In genomic region chr12:107570721-107571120, GRCh38 we compare ENCODE assay signal across 22 cellular contexts.
DNase-seq lines count a peak whose midpoint lies in the region; ATAC-seq, FAIRE-seq and TF ChIP-seq lines count a peak whose summit lies in the region.
"Had no signal": no experiment of that assay in that cellular context is flagged by ENCODE, and none has a peak within 500 bp of the region (broad histone marks: within the 10 kb centered on the region; RNA-seq: fewer than 3 reads in every experiment).

No MANE protein-coding gene starts in this region.

- no peak overlapping the region for H3K27ac ChIP-seq in astrocyte (ENCODE audit: low read depth, low read length)
- H3K27ac ChIP-seq: cardiac muscle cell, vagina had no signal

- no peak overlapping the region for H2AFZ ChIP-seq in astrocyte (ENCODE audit: low read depth, low read length)

- no peak overlapping the region for H3K27ac Mint-ChIP-seq in astrocyte (ENCODE audit: unreplicated experiment)
- H3K27ac Mint-ChIP-seq: activated naive CD4-positive, alpha-beta T cell treated with anti-CD3 and anti-CD28 coated beads, Interleukin-2, amount 50 U/mL, for 24 hours; CD8-positive, alpha-beta T cell had no signal

- FAIRE-seq in astrocyte (lab: Jason Lieb, UNC): no peak
- FAIRE-seq in RCC 7860 (lab: Jason Lieb, UNC): no peak

- no peaks in the 10 kb centered on the region for H3K36me3 ChIP-seq in astrocyte (ENCODE audit: insufficient read depth, low read length)
- H3K36me3 ChIP-seq: cardiac muscle cell, vagina had no signal

- no peaks in the 10 kb centered on the region for H3K79me2 ChIP-seq in astrocyte (ENCODE audit: insufficient read depth, low read length)

- H4K20me1 ChIP-seq in astrocyte (ENCODE audit: insufficient read depth, low read length): no peaks in the 10 kb centered on the region

- peaks cover 2% of the 10 kb centered on the region for H3K36me3 Mint-ChIP-seq in astrocyte (ENCODE audit: low read depth, unreplicated experiment)

- H3K9me3 ChIP-seq in astrocyte (ENCODE audit: insufficient read depth, low read depth, low read length): no peaks in the 10 kb centered on the region
- H3K9me3 ChIP-seq: vagina had no signal

- no peak overlapping the region for H3K4me3 ChIP-seq in AG10803 (ENCODE audit: low read length)
- H3K4me3 ChIP-seq in astrocyte (ENCODE audit: insufficient read depth, low read depth, low read length): no peak overlapping the region
- H3K4me3 ChIP-seq in fibroblast of the aortic adventitia (ENCODE audit: low read depth, low read length): no peak overlapping the region
- H3K4me3 ChIP-seq: cardiac muscle cell, vagina had no signal

- H3K4me3 Mint-ChIP-seq in astrocyte (ENCODE audit: unreplicated experiment): no peak overlapping the region
- H3K4me3 Mint-ChIP-seq: activated naive CD4-positive, alpha-beta T cell treated with anti-CD3 and anti-CD28 coated beads, Interleukin-2, amount 50 U/mL, for 24 hours; CD8-positive, alpha-beta T cell had no signal

- H3K4me2 ChIP-seq in astrocyte (ENCODE audit: low read length): no peak overlapping the region

- H3K4me1 ChIP-seq in astrocyte (ENCODE audit: insufficient read depth, low read length): no peaks in the 10 kb centered on the region
- H3K4me1 ChIP-seq: vagina had no signal

- peaks cover 2% of the 10 kb centered on the region for H3K9me3 Mint-ChIP-seq in astrocyte (ENCODE audit: unreplicated experiment)
- H3K9me3 Mint-ChIP-seq: activated naive CD4-positive, alpha-beta T cell treated with anti-CD3 and anti-CD28 coated beads, Interleukin-2, amount 50 U/mL, for 24 hours; CD8-positive, alpha-beta T cell had no signal

- peaks cover 4% of the 10 kb centered on the region for H3K27me3 Mint-ChIP-seq in astrocyte (ENCODE audit: low read depth, unreplicated experiment)
- H3K27me3 Mint-ChIP-seq: activated naive CD4-positive, alpha-beta T cell treated with anti-CD3 and anti-CD28 coated beads, Interleukin-2, amount 50 U/mL, for 24 hours had no signal

- no peaks in the 10 kb centered on the region for H3K27me3 ChIP-seq in astrocyte (ENCODE audit: insufficient read depth, low read length)
- H3K27me3 ChIP-seq: cardiac muscle cell, vagina had no signal

- H3K9ac ChIP-seq in astrocyte (ENCODE audit: low read length): no peak overlapping the region

- peak; percentile 40 for DNase-seq in AG10803 (ENCODE audit: low read depth)
- peak; percentile 28 for DNase-seq in NCI-H1092 treated with DMSO at 0.1 percent for 48 hours (lab: John Stamatoyannopoulos, UW)
- DNase-seq in astrocyte (ENCODE audit: low read depth): peak; percentile 39
- peak; percentile 82 for DNase-seq in fibroblast of the aortic adventitia (ENCODE audit: low read depth)
- no peak for DNase-seq in RCC 7860 (ENCODE audit: low spot score)
- no peak for DNase-seq in foreskin melanocyte
- DNase-seq in DMS79 (lab: John Stamatoyannopoulos, UW): no peak
- DNase-seq: activated CD4-positive, alpha-beta T cell treated with anti-CD3 and anti-CD28 coated beads, Interleukin-2, amount 50 U/mL, for 4 hours; activated T-cell treated with anti-CD3 and anti-CD28 coated beads, Interleukin-2, amount 50 U/mL, for 1 hour; CD8-positive, alpha-beta T cell; MM.1S; NCI-H1930; NCI-H82; nucleus accumbens; stimulated activated CD4-positive, alpha-beta T cell treated with anti-CD3 and anti-CD28 coated beads, Interleukin-1b, Interleukin-23, amount 100 ng/mL, for 48 hours; T-helper 1 cell had no signal

- no peak for TF ChIP-seq CTCF in AG10803 (conservative IDR thresholded peaks at IDR 0.05; ENCODE audit: low read length)
- no peak for TF ChIP-seq CTCF in astrocyte (IDR thresholded peaks at IDR 0.05; ENCODE audit: insufficient read depth, low read depth, low read length)
- no peak for TF ChIP-seq CTCF in fibroblast of the aortic adventitia (IDR thresholded peaks at IDR 0.05; ENCODE audit: insufficient read depth, low read length)

- no peak for ATAC-seq in HG02763 (IDR thresholded peaks at IDR 0.05; ENCODE audit: unreplicated experiment)
- ATAC-seq: CD8-positive, alpha-beta T cell; left lobe of liver; sciatic nerve had no signal

- no peaks in the 10 kb centered on the region for H3K4me1 Mint-ChIP-seq in astrocyte (ENCODE audit: low read depth, unreplicated experiment)

Comparison
In these comparisons a context has a peak if more than half of its experiments do, and no peak if none do; other contexts are left out.
1. DNase-seq: peak in AG10803 (single experiment), NCI-H1092 treated with DMSO at 0.1 percent for 48 hours (single experiment), astrocyte (single experiment) and fibroblast of the aortic adventitia (single experiment); none in RCC 7860 (single experiment), foreskin melanocyte (single experiment) and DMS79 (single experiment).